9 cellular contexts compared by ENCODE assay signal in genomic region chr19:3544742-3545668, GRCh38. TPM values are rescaled to one million over a fixed set of nuclear protein-coding genes. Genes with fewer than 3 reads are reported as not detected.
DNase-seq lines count a peak whose midpoint lies in the region; ATAC-seq, FAIRE-seq and TF ChIP-seq lines count a peak whose summit lies in the region.
"Had no signal": no experiment of that assay in that cellular context is flagged by ENCODE, and none has a peak within 500 bp of the region (broad histone marks: within the 10 kb centered on the region; RNA-seq: fewer than 3 reads in every experiment).

No MANE protein-coding gene starts in this region.

- H3K9ac ChIP-seq in endothelial cell of umbilical vein (replicated peaks; ENCODE audit: extremely low read depth, insufficient read depth, low read length): no peak overlapping the region
- H3K9ac ChIP-seq: BLaER1 treated with 17β-estradiol and CSF1 and Interleukin-3, amounts not matched to agents 10 nM and 100 nM had no signal

- no peaks in the 10 kb centered on the region for H3K27me3 ChIP-seq in endothelial cell of umbilical vein (ENCODE audit: control insufficient read depth in 2 of 2, insufficient read depth in 2 of 2, low read length in 2 of 2)
- H3K27me3 ChIP-seq: BLaER1 treated with 17β-estradiol and CSF1 and Interleukin-3, amounts not matched to agents 10 nM and 100 nM had no signal

- DNase-seq in NCI-H1417 (lab: John Stamatoyannopoulos, UW) (peak; percentile 42 to 65 (median 43)), NCI-H1417 treated with DMSO at 0.1 percent for 48 hours (lab: John Stamatoyannopoulos, UW) (no peak), NOMO-1 treated with DMSO at 0.1 percent for 48 hours (lab: John Stamatoyannopoulos, UW; ENCODE audit: unreplicated experiment) (peak; percentile 40), activated T-cell treated with anti-CD3 and anti-CD28 coated beads for 24 hours (ENCODE audit: low read depth) (peak; percentile 73), endothelial cell of umbilical vein (ENCODE audit: low read depth, low spot score) (peak; percentile 47), myocyte (ENCODE audit: low read depth) (peak; percentile 56)
- DNase-seq in stimulated activated CD8-positive, alpha-beta memory T cell treated with anti-CD3 and anti-CD28 coated beads, Interleukin-7, amount 100 ng/mL, for 24 hours (ENCODE audit: low read depth): peak; percentile 70

- H4K20me1 ChIP-seq in endothelial cell of umbilical vein (replicated peaks; ENCODE audit: control insufficient read depth, extremely low read depth, insufficient read depth, low read length): no peaks in the 10 kb centered on the region

- no peak for TF ChIP-seq POLR2A in endothelial cell of umbilical vein (IDR thresholded peaks at IDR 0.05; ENCODE audit: low read depth, low read length)

- no peaks in the 10 kb centered on the region for H3K9me1 ChIP-seq in endothelial cell of umbilical vein (replicated peaks; ENCODE audit: control insufficient read depth, extremely low read depth, insufficient read depth, low read length)

- intact Hi-C loops in endothelial cell of umbilical vein (cut with micrococcal nuclease): loop anchor here (1.0 kb wide), 3 partner anchors 73 to 161 kb away; partner anchors contain the start of gene PIP5K1C

- CTCF ChIA-PET in endothelial cell of umbilical vein (lab: Charles Lee): interaction anchor here (0.6 to 2.8 kb wide), 30 partner anchors 10 to 240 kb away, joined by 3 to 34 read pairs (median 4); partner anchors contain the start of genes GIPC3, MFSD12 and TJP3

- dilution Hi-C loops in endothelial cell of umbilical vein (cut with MboI; ENCODE audit: extremely low pct_ligation_motif_present, low sequenced_read_pairs): no loop called here

- H3K4me1 ChIP-seq in endothelial cell of umbilical vein (ENCODE audit: control insufficient read depth, extremely low read depth, insufficient read depth, low read length): no peaks in the 10 kb centered on the region

- H2AFZ ChIP-seq in endothelial cell of umbilical vein (ENCODE audit: low read depth, low read length): no peak overlapping the region

- H3K36me3 ChIP-seq in endothelial cell of umbilical vein (ENCODE audit: control insufficient read depth in 2 of 2, extremely low read depth in 1 of 2, insufficient read depth in 2 of 2, low read length in 2 of 2): peaks cover 2 to 10% of the 10 kb centered on the region in 2 experiments

- no peaks in the 10 kb centered on the region for H3K79me2 ChIP-seq in endothelial cell of umbilical vein (ENCODE audit: control insufficient read depth, insufficient read depth, low read length)

- H3K4me2 ChIP-seq in endothelial cell of umbilical vein (ENCODE audit: insufficient read depth, low read length): no peak overlapping the region
- H3K4me2 ChIP-seq: BLaER1 treated with 17β-estradiol and CSF1 and Interleukin-3, amounts not matched to agents 10 nM and 100 nM had no signal

- H3K4me3 ChIP-seq in endothelial cell of umbilical vein (replicated peaks in 1 of 3; ENCODE audit: insufficient read depth in 1 of 3, low read depth in 1 of 3, low read length in 3 of 3): no peak overlapping the region
- H3K4me3 ChIP-seq: BLaER1 treated with 17β-estradiol and CSF1 and Interleukin-3, amounts not matched to agents 10 nM and 100 nM had no signal

- TF ChIP-seq CTCF in endothelial cell of umbilical vein (IDR thresholded peaks at IDR 0.05; ENCODE audit: extremely low read depth in 1 of 2, insufficient read depth in 1 of 2, low read depth in 1 of 2, low read length in 2 of 2): peak; percentile 90 to 99

- no peak for ATAC-seq in HG02642 (IDR thresholded peaks at IDR 0.05; ENCODE audit: poor library complexity, unreplicated experiment)

- H3K27ac ChIP-seq in endothelial cell of umbilical vein (ENCODE audit: insufficient read depth, low read depth, low read length): no peak overlapping the region
- H3K27ac ChIP-seq: BLaER1 treated with 17β-estradiol and CSF1 and Interleukin-3, amounts not matched to agents 10 nM and 100 nM had no signal

- H3K9me3 ChIP-seq in endothelial cell of umbilical vein (replicated peaks; ENCODE audit: control insufficient read depth, insufficient read depth, low read length): no peaks in the 10 kb centered on the region
- H3K9me3 ChIP-seq: BLaER1 treated with 17β-estradiol and CSF1 and Interleukin-3, amounts not matched to agents 10 nM and 100 nM had no signal

- BruUV-seq in endothelial cell of umbilical vein (replicated peaks; lab: Mats Ljungman, UMichigan): no TSS peak

- peak; percentile 52 for FAIRE-seq in endothelial cell of umbilical vein (lab: Jason Lieb, UNC)

- POLR2A ChIA-PET in endothelial cell of umbilical vein (lab: Charles Lee): interaction anchor here (1.4 kb wide), 1 partner anchor 10 kb away, joined by 5 read pairs; no protein-coding TSS in a partner anchor

TF ChIP-seq in endothelial cell of umbilical vein, 7 proteins besides CTCF, POLR2A, EP300 and RAD21:
- TF ChIP-seq EZH2 (IDR thresholded peaks at IDR 0.05; ENCODE audit: borderline replicate concordance, low read depth, low read length, severe bottlenecking): no peak
- TF ChIP-seq MYC (IDR thresholded peaks at IDR 0.05; ENCODE audit: low read depth, low read length): no peak
- no peak for TF ChIP-seq GATA2 (IDR thresholded peaks at IDR 0.05; ENCODE audit: insufficient read depth, insufficient read length, low read depth, low read length)
- no peak for TF ChIP-seq POLR2AphosphoS5 (IDR thresholded peaks at IDR 0.05; ENCODE audit: insufficient read depth, low read depth, low read length)
- TF ChIP-seq JUN (IDR thresholded peaks at IDR 0.05; ENCODE audit: borderline replicate concordance, insufficient read depth, insufficient read length, low read depth): no peak
- TF ChIP-seq MAX (IDR thresholded peaks at IDR 0.05; ENCODE audit: insufficient read depth, insufficient read length): no peak
- TF ChIP-seq FOS (IDR thresholded peaks at IDR 0.05; ENCODE audit: borderline replicate concordance, insufficient read depth, low read length): no peak

RNA-seq across cellular contexts. Expression of gene TEKTIP1, which starts 6.0 kb away (rescaled TPM):
- total RNA-seq in endothelial cell of umbilical vein: 0.53 and 0.73 TPM in 2 replicates
- polyA plus RNA-seq in endothelial cell of umbilical vein: not detected in 2 replicates
- not detected in 2 replicates for polyA plus RNA-seq in endothelial cell of umbilical vein (2011; cell fraction: cytosol; rRNA removed)
- polyA plus RNA-seq in endothelial cell of umbilical vein (2011; cell fraction: nucleus; rRNA removed): not detected in 2 replicates
- 0.83 TPM in 1 of 2 replicates, not detected in the other for polyA plus RNA-seq in endothelial cell of umbilical vein (2012)
- polyA minus RNA-seq in endothelial cell of umbilical vein: not detected in 2 replicates
- polyA minus RNA-seq in endothelial cell of umbilical vein (2011; cell fraction: cytosol; rRNA and poly(A)+ RNA removed): not detected
- not detected in 2 replicates for polyA minus RNA-seq in endothelial cell of umbilical vein (2011; cell fraction: nucleus; rRNA and poly(A)+ RNA removed)
- total RNA-seq in myocyte: not detected in 2 replicates
- polyA plus RNA-seq in myocyte (2012): 3.7 TPM

RNA-seq across cellular contexts. Expression of gene MFSD12, which starts 12.4 kb away (rescaled TPM):
- total RNA-seq in endothelial cell of umbilical vein (78.9 and 80.4 TPM in 2 replicates), myocyte (107 and 146 TPM in 2 replicates)
- polyA plus RNA-seq in endothelial cell of umbilical vein: 51.7 and 66.9 TPM in 2 replicates
- polyA plus RNA-seq in endothelial cell of umbilical vein (2011; cell fraction: cytosol; rRNA removed): 27.4 and 38.4 TPM in 2 replicates
- 102 and 113 TPM in 2 replicates for polyA plus RNA-seq in endothelial cell of umbilical vein (2011; cell fraction: nucleus; rRNA removed)
- polyA plus RNA-seq in endothelial cell of umbilical vein (2012): 49.8 and 67.4 TPM in 2 replicates
- polyA minus RNA-seq in endothelial cell of umbilical vein: 34.5 and 41.8 TPM in 2 replicates
- polyA minus RNA-seq in endothelial cell of umbilical vein (2011; cell fraction: cytosol; rRNA and poly(A)+ RNA removed): 649 TPM
- 24.4 and 34.2 TPM in 2 replicates for polyA minus RNA-seq in endothelial cell of umbilical vein (2011; cell fraction: nucleus; rRNA and poly(A)+ RNA removed)
- 109 TPM for polyA plus RNA-seq in myocyte (2012)

RNA-seq across cellular contexts. Expression of gene HMG20B, which starts 27.7 kb away (rescaled TPM):
- total RNA-seq in endothelial cell of umbilical vein (98.0 and 98.2 TPM in 2 replicates), myocyte (99.9 and 102 TPM in 2 replicates)
- polyA plus RNA-seq in endothelial cell of umbilical vein: 53.2 and 63.9 TPM in 2 replicates
- 43.3 and 57.2 TPM in 2 replicates for polyA plus RNA-seq in endothelial cell of umbilical vein (2011; cell fraction: cytosol; rRNA removed)
- 104 and 115 TPM in 2 replicates for polyA plus RNA-seq in endothelial cell of umbilical vein (2011; cell fraction: nucleus; rRNA removed)
- polyA plus RNA-seq in endothelial cell of umbilical vein (2012): 55.7 and 69.0 TPM in 2 replicates
- 14.0 and 17.1 TPM in 2 replicates for polyA minus RNA-seq in endothelial cell of umbilical vein
- polyA minus RNA-seq in endothelial cell of umbilical vein (2011; cell fraction: cytosol; rRNA and poly(A)+ RNA removed): 123 TPM
- 11.3 and 18.5 TPM in 2 replicates for polyA minus RNA-seq in endothelial cell of umbilical vein (2011; cell fraction: nucleus; rRNA and poly(A)+ RNA removed)
- polyA plus RNA-seq in myocyte (2012): 73.9 TPM

RNA-seq across cellular contexts. Expression of gene FZR1, which starts 38.9 kb away (rescaled TPM):
- total RNA-seq in endothelial cell of umbilical vein (60.4 and 60.5 TPM in 2 replicates), myocyte (33.8 and 49.4 TPM in 2 replicates)
- 35.9 and 45.0 TPM in 2 replicates for polyA plus RNA-seq in endothelial cell of umbilical vein
- 29.1 and 36.7 TPM in 2 replicates for polyA plus RNA-seq in endothelial cell of umbilical vein (2011; cell fraction: cytosol; rRNA removed)
- 99.4 and 104 TPM in 2 replicates for polyA plus RNA-seq in endothelial cell of umbilical vein (2011; cell fraction: nucleus; rRNA removed)
- polyA plus RNA-seq in endothelial cell of umbilical vein (2012): 48.6 and 54.3 TPM in 2 replicates
- 22.6 and 36.2 TPM in 2 replicates for polyA minus RNA-seq in endothelial cell of umbilical vein
- polyA minus RNA-seq in endothelial cell of umbilical vein (2011; cell fraction: cytosol; rRNA and poly(A)+ RNA removed): 12.0 TPM
- 28.3 and 47.8 TPM in 2 replicates for polyA minus RNA-seq in endothelial cell of umbilical vein (2011; cell fraction: nucleus; rRNA and poly(A)+ RNA removed)
- 39.8 TPM for polyA plus RNA-seq in myocyte (2012)

RNA-seq across cellular contexts. Expression of gene GIPC3, which starts 40.3 kb away (rescaled TPM):
- total RNA-seq in endothelial cell of umbilical vein (6.6 and 7.1 TPM in 2 replicates), myocyte (0.19 and 0.31 TPM in 2 replicates)
- 1.9 and 2.2 TPM in 2 replicates for polyA plus RNA-seq in endothelial cell of umbilical vein
- 1.9 and 2.1 TPM in 2 replicates for polyA plus RNA-seq in endothelial cell of umbilical vein (2011; cell fraction: cytosol; rRNA removed)
- 2.3 and 2.8 TPM in 2 replicates for polyA plus RNA-seq in endothelial cell of umbilical vein (2011; cell fraction: nucleus; rRNA removed)
- 1.1 and 1.5 TPM in 2 replicates for polyA plus RNA-seq in endothelial cell of umbilical vein (2012)
- 1.8 and 2.5 TPM in 2 replicates for polyA minus RNA-seq in endothelial cell of umbilical vein
- polyA minus RNA-seq in endothelial cell of umbilical vein (2011; cell fraction: cytosol; rRNA and poly(A)+ RNA removed): 6.8 TPM
- polyA minus RNA-seq in endothelial cell of umbilical vein (2011; cell fraction: nucleus; rRNA and poly(A)+ RNA removed): 0.43 and 0.63 TPM in 2 replicates
- 0.08 TPM for polyA plus RNA-seq in myocyte (2012)
